25 cellular contexts compared by ENCODE assay signal in genomic region chr20:8461186-8461585, GRCh38.
"Had no signal": no experiment of that assay in that cellular context is flagged by ENCODE, and none has a peak within 500 bp of the region (broad histone marks: within the 10 kb centered on the region; RNA-seq: fewer than 3 reads in every experiment).

No MANE protein-coding gene starts in this region.

- H3K36me3 ChIP-seq: SJCRH30 had no signal

- H3K9me3 ChIP-seq: SJCRH30 had no signal

- H3K27ac ChIP-seq: PC-9, RWPE1, SJCRH30, SK-N-MC had no signal

- H3K4me2 ChIP-seq: PC-9 had no signal

- H2AFZ ChIP-seq: PC-9 had no signal

- DNase-seq: KG1, MM.1S, MV-4-11, NCI-H1092, NCI-H1105, NCI-H1417 treated with DMSO at 0.1 percent for 48 hours, NCI-H1436 treated with DMSO at 0.1 percent for 48 hours, NCI-H1694 treated with DMSO at 0.1 percent for 48 hours, NCI-H187 treated with DMSO at 0.1 percent for 48 hours, NCI-H2029, NCI-H2081, NCI-H2171, NCI-H226, NCI-H446 treated with DMSO at 0.1 percent for 48 hours, NCI-H510A, NCI-H526, NCI-H774, PC-9, SHP77, SIG-M5, SJCRH30, T-cell had no signal

- H3K4me3 ChIP-seq: K562, PC-9, SJCRH30, SK-N-MC had no signal

- H3K27me3 ChIP-seq: SJCRH30 had no signal
